In the genomic region with DNA sequence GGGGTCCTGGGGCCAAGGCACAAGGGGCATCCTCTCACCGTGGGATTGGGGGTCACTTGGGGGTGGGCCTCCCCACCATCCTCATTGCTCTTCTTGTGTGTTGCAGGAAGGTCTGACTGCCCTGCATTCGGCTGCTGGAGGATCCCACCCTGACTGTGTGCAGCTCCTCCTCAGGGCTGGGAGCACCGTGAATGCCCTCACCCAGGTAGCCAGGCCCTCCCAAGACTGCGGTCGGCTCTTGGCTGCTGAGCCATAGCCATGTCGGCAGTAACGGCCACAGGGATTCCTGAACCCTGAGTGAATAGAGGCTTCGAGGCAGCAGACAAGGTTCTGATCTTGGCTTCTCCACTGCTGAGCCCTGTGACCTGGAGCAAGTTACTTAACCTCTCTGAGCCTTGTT, we compare ENCODE assay signal across 15 cellular contexts.
"Had no signal": no experiment of that assay in that cellular context is flagged by ENCODE, and none has a peak within 500 bp of the region (broad histone marks: within the 10 kb centered on the region; RNA-seq: fewer than 3 reads in every experiment).

No MANE protein-coding gene starts in this region.

- H3K79me2 ChIP-seq: hepatocyte had no signal

- FAIRE-seq: endometrium, keratinocyte had no signal

- H3K27me3 ChIP-seq: hepatocyte, left lung, sigmoid colon, spleen had no signal

- H3K9me3 ChIP-seq: left lung, psoas muscle, sigmoid colon, spleen had no signal

- H3K4me1 ChIP-seq: left lung, psoas muscle, sigmoid colon had no signal

- H3K27ac ChIP-seq: hepatocyte, left lung, psoas muscle, sigmoid colon had no signal

- H2AFZ ChIP-seq: hepatocyte had no signal

- H3K4me3 ChIP-seq: hepatocyte, left lung, psoas muscle, sigmoid colon, spleen had no signal

- ATAC-seq: esophagus mucosa; left lung; natural killer cell; psoas muscle; stimulated activated naive CD8-positive, alpha-beta T cell treated with anti-CD3 and anti-CD28 coated beads, Interleukin-15, amount 100 ng/mL, for 72 hours had no signal

- DNase-seq: activated B cell treated with CpG ODN at 0.5 μM for 24 hours; activated CD4-positive, alpha-beta T cell treated with anti-CD3 and anti-CD28 coated beads, Interleukin-2, amount 10 ng/mL, durations not matched to agents 7 days and 5 days; activated naive CD4-positive, alpha-beta T cell treated with anti-CD3 and anti-CD28 coated beads, Interleukin-2, amount 10 ng/mL, durations not matched to agents 7 days and 5 days; activated T-cell treated with anti-CD3 and anti-CD28 coated beads, Interleukin-2, amount 50 U/mL, for 24 hours; left lung; natural killer cell; nucleus accumbens; psoas muscle; sigmoid colon; spleen had no signal

- H3K4me2 ChIP-seq: hepatocyte had no signal
